ENCODE assay signal across 1 cellular context in genomic region chr15:29870495-29871151, GRCh38.
TF ChIP-seq lines count a peak whose summit lies in the region.

No MANE protein-coding gene starts in this region.

TF ChIP-seq in WTC11, 78 proteins besides CTCF, POLR2A, EP300 and RAD21 (continued from another document):
- TF ChIP-seq CDX4 (CRISPR knock-in tag; IDR thresholded peaks at IDR 0.05; ENCODE audit: borderline replicate concordance) (no peak), E2F4 (CRISPR knock-in tag; IDR thresholded peaks at IDR 0.05; ENCODE audit: borderline replicate concordance, low read depth) (no peak)
